In the genomic region with DNA sequence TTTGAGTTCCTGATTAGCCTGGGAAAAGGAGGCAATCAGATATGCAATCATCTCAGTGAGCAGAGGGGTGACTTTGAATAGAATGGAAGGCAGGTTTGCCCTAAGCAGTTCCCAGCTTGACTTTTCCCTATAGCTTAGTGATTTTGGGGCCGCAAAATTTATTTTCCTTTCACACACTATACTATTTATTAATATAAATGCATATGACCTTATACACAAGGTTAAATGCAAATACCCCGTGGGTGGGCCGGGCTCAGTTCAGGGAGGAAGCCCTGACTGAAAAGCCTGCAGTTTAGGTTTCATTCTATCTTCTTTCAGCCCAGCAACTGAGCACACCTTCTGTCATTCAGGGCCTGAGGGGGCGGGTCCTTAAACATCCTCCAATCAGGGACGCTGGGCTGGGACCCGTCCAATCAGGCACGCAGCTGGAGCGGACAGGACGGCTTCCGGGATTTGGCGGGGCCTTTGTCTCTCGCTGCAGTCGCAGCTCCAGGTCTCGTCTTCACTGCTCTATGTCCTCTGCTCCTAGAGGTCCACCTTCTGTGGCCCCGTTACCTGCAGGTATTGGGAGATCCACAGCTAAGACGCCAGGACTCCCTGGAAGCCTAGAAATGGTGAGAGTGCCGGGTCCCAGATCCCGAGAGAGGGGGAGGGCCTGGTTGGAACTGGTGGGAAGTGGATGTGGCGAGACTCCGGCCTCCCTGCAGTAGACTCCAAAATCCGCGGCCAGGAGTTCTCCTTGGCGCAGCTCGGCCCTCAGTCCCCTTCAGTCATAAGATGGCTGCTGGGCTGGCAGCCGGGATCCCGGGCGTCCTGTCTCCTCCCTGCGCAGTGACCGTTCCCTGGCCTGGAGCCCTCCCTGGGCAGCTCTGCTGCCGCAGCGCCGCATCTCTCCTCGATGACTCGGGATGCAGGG, we compare ENCODE assay signal across 8 cellular contexts. TPM values are rescaled to one million over a fixed set of nuclear protein-coding genes. Genes with fewer than 3 reads are reported as not detected.
DNase-seq lines count a peak whose midpoint lies in the region; ATAC-seq and TF ChIP-seq lines count a peak whose summit lies in the region.

A gene (plus strand): TSS at position 468 of the 916 bp plus-strand sequence. CDS start 45 bp downstream, at position 513.

- H2AFZ ChIP-seq in OCI-LY3 (ENCODE audit: low read depth, low read length), result peak within 1 kb of the TSS; percentile 88

- H3K4me2 ChIP-seq in OCI-LY3 (ENCODE audit: low read length), result peak within 1 kb of the TSS; percentile 79

- H3K27ac ChIP-seq in OCI-LY3 (ENCODE audit: low read length), result peak within 1 kb of the TSS; percentile 55
- H3K27ac ChIP-seq in mucosa of rectum (ENCODE audit: low read depth in 2 of 2, low read length in 2 of 2), result peak within 1 kb of the TSS; percentile 11 to 43

- H3K4me3 ChIP-seq in OCI-LY3 (ENCODE audit: low read length) (peak within 1 kb of the TSS; percentile 97), epithelial cell of proximal tubule (ENCODE audit: low read depth, low read length) (peak within 1 kb of the TSS; percentile 76), mucosa of rectum (ENCODE audit: low read length in 2 of 2) (peak within 1 kb of the TSS; percentile 74 to 96)

- H3K79me2 ChIP-seq in OCI-LY3 (ENCODE audit: low read length), result peaks cover 50% of the 10 kb centered on the region

- H4K20me1 ChIP-seq in OCI-LY3 (ENCODE audit: insufficient read depth, low read length), result peaks cover 18% of the 10 kb centered on the region

- H3K9ac ChIP-seq in OCI-LY3 (ENCODE audit: low read length) (peak within 1 kb of the TSS; percentile 97), mucosa of rectum (ENCODE audit: low read depth in 1 of 2, low read length in 2 of 2) (peak within 1 kb of the TSS; percentile 77 to 83)

- H3K27me3 ChIP-seq in OCI-LY3 (ENCODE audit: low read depth, low read length) (no peaks in the 10 kb centered on the region), mucosa of rectum (ENCODE audit: control insufficient read depth in 2 of 2, insufficient read depth in 2 of 2, low read length in 2 of 2) (no peaks in the 10 kb centered on the region)

- H3K9me3 ChIP-seq in OCI-LY3 (ENCODE audit: insufficient read depth, low read length) (no peaks in the 10 kb centered on the region), mucosa of rectum (ENCODE audit: control insufficient read depth in 2 of 2, low read length in 2 of 2) (no peaks in the 10 kb centered on the region)

- H3K4me1 ChIP-seq in OCI-LY3 (ENCODE audit: low read length), result peaks cover 17% of the 10 kb centered on the region; the same call in 1 of the 2 replicates
- peaks cover 0 to 2% of the 10 kb centered on the region in 2 donors for H3K4me1 ChIP-seq in mucosa of rectum (ENCODE audit: control insufficient read depth in 2 of 2, insufficient read depth in 2 of 2, low read length in 2 of 2)

- ATAC-seq in GM21528 (IDR thresholded peaks at IDR 0.05; ENCODE audit: low FRiP score, unreplicated experiment), result peak; percentile 99

- DNase-seq in DMS 273 treated with DMSO at 0.1 percent for 48 hours (lab: John Stamatoyannopoulos, UW) (peak; percentile 93), HuH-7.5 (ENCODE audit: low spot score) (peak; percentile 69), activated T-cell treated with anti-CD3 and anti-CD28 coated beads for 24 hours (ENCODE audit: low read depth) (peak; percentile 88), epithelial cell of proximal tubule (ENCODE audit: low read depth) (peak; percentile 40)
- peak; percentile 76 to 77 for DNase-seq in stimulated activated CD8-positive, alpha-beta memory T cell treated with anti-CD3 and anti-CD28 coated beads, Interleukin-4, amount 100 ng/mL, for 4 hours (ENCODE audit: low read depth in 2 of 2, low spot score in 1 of 2)

- H3K36me3 ChIP-seq in OCI-LY3 (replicated peaks; ENCODE audit: low read depth, low read length) (peaks cover 12% of the 10 kb centered on the region), mucosa of rectum (ENCODE audit: control insufficient read depth in 2 of 2, insufficient read depth in 2 of 2, low read length in 2 of 2) (no peaks in the 10 kb centered on the region)

- TF ChIP-seq CTCF in OCI-LY3 (IDR thresholded peaks at IDR 0.05; ENCODE audit: low read depth, low read length) (no peak), epithelial cell of proximal tubule (conservative IDR thresholded peaks at IDR 0.05; ENCODE audit: low read depth, low read length) (no peak)

RNA-seq across cellular contexts. Expression of the gene that starts here (rescaled TPM):
- 6.3 and 9.8 TPM in 2 replicates for total RNA-seq in epithelial cell of proximal tubule

Comparison
In these comparisons a context has a peak if more than half of its experiments do, and no peak if none do; other contexts are left out.
1. Peak in every context shown above with its lines: DNase-seq, ATAC-seq, H3K4me3 ChIP-seq and H3K27ac ChIP-seq.
2. DNase-seq: peak in every context shown above with its lines; median percentile 93 in DMS 273 treated with DMSO at 0.1 percent for 48 hours; 88 in activated T-cell treated with anti-CD3 and anti-CD28 coated beads for 24 hours; 76 in stimulated activated CD8-positive, alpha-beta memory T cell treated with anti-CD3 and anti-CD28 coated beads, Interleukin-4, amount 100 ng/mL, for 4 hours; 69 in HuH-7.5; 40 in epithelial cell of proximal tubule.